Comparison of ENCODE assay signal across 13 cellular contexts in the genomic region with DNA sequence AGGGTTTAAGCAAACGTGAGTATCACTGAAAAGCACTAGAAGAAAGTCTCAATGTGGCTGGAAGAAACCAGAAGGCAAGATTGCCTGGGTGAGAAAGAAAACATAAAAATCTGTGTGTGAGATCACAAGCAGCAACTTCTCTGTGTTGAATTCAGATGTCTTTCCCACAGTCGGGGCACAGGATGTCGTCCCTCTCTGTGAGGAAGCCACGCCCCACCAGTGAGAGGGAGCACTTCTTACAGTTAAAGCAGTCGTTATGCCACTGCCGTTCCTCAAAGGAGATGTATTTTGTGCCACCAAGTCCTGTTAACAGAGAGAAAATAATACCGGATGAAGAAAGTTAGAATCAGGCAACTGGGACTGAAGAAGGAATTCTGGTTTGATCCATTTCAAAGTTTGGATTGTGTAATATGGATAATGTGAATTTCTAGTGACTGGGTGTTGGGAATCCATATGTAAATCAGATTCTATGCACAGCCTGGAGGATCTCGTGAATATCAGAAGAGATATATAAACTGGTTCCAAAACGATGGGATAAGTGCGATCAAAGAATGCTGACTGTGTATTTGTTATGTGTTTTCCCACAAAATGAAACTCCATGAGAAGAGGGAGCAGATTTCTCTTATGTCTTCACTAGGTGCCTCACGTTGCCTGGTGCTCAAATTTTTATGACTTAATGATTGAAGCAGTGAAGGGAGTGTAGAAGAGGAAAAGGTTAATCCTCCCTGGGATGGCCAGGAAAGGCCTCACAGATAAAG. TPM values are rescaled to one million over a fixed set of nuclear protein-coding genes. Genes with fewer than 3 reads are reported as not detected.
DNase-seq lines count a peak whose midpoint lies in the region; ATAC-seq lines count a peak whose summit lies in the region.
"Had no signal": no experiment of that assay in that cellular context is flagged by ENCODE, and none has a peak within 500 bp of the region (broad histone marks: within the 10 kb centered on the region; RNA-seq: fewer than 3 reads in every experiment).

No MANE protein-coding gene starts in this region.

- no peaks in the 10 kb centered on the region for H3K27me3 Mint-ChIP-seq in activated naive CD8-positive, alpha-beta T cell
- no peaks in the 10 kb centered on the region for H3K27me3 Mint-ChIP-seq in activated naive CD8-positive, alpha-beta T cell treated with anti-CD3 and anti-CD28 coated beads for 36 hours
- no peaks in the 10 kb centered on the region for H3K27me3 Mint-ChIP-seq in T-helper 17 cell
- H3K27me3 Mint-ChIP-seq in activated T-helper 2 cell treated with anti-CD3 and anti-CD28 coated beads, Interferon-gamma antibody, Interleukin-2, Interleukin-4, amounts not matched to agents 10 μg/mL and 5 μg/mL and 100 μg/mL, durations not matched to agents 14 hours and 24 hours and 36 hours (ENCODE audit: low read depth) = no peaks in the 10 kb centered on the region
- H3K27me3 Mint-ChIP-seq: progenitor cell of endocrine pancreas had no signal

- no peak for DNase-seq in activated naive CD8-positive, alpha-beta T cell treated with anti-CD3 and anti-CD28 coated beads for 36 hours
- no peak for DNase-seq in T-helper 17 cell
- peak; percentile 21 for DNase-seq in activated T-helper 2 cell treated with anti-CD3 and anti-CD28 coated beads, Interferon-gamma antibody, Interleukin-2, Interleukin-4, amounts not matched to agents 10 μg/mL and 5 μg/mL and 100 μg/mL, durations not matched to agents 14 hours and 24 hours and 36 hours (ENCODE audit: low spot score)
- peak; percentile 30 for DNase-seq in stimulated activated CD4-positive, alpha-beta T cell treated with anti-CD3 and anti-CD28 coated beads, Interleukin-2, amount 100 ng/mL, for 24 hours
- DNase-seq: body of pancreas, dorsolateral prefrontal cortex, NCI-H1694, NCI-H510A had no signal

- no peak overlapping the region for H3K4me3 Mint-ChIP-seq in activated naive CD8-positive, alpha-beta T cell
- no peak overlapping the region for H3K4me3 Mint-ChIP-seq in activated naive CD8-positive, alpha-beta T cell treated with anti-CD3 and anti-CD28 coated beads for 36 hours
- no peak overlapping the region for H3K4me3 Mint-ChIP-seq in T-helper 17 cell
- no peak overlapping the region for H3K4me3 Mint-ChIP-seq in activated T-helper 2 cell treated with anti-CD3 and anti-CD28 coated beads, Interferon-gamma antibody, Interleukin-2, Interleukin-4, amounts not matched to agents 10 μg/mL and 5 μg/mL and 100 μg/mL, durations not matched to agents 14 hours and 24 hours and 36 hours (ENCODE audit: low read depth)

- peaks cover 5% of the 10 kb centered on the region for H3K9me3 Mint-ChIP-seq in activated naive CD8-positive, alpha-beta T cell (ENCODE audit: low read depth)
- H3K9me3 Mint-ChIP-seq in activated naive CD8-positive, alpha-beta T cell treated with anti-CD3 and anti-CD28 coated beads for 36 hours = peaks cover 6% of the 10 kb centered on the region
- peaks cover 9% of the 10 kb centered on the region for H3K9me3 Mint-ChIP-seq in activated T-helper 2 cell treated with anti-CD3 and anti-CD28 coated beads, Interferon-gamma antibody, Interleukin-2, Interleukin-4, amounts not matched to agents 10 μg/mL and 5 μg/mL and 100 μg/mL, durations not matched to agents 14 hours and 24 hours and 36 hours

- H3K4me1 Mint-ChIP-seq in activated naive CD8-positive, alpha-beta T cell (ENCODE audit: low read depth) = peaks cover 34% of the 10 kb centered on the region
- H3K4me1 Mint-ChIP-seq in activated naive CD8-positive, alpha-beta T cell treated with anti-CD3 and anti-CD28 coated beads for 36 hours = peaks cover 15% of the 10 kb centered on the region
- peaks cover 15% of the 10 kb centered on the region for H3K4me1 Mint-ChIP-seq in T-helper 17 cell
- peaks cover 27% of the 10 kb centered on the region for H3K4me1 Mint-ChIP-seq in activated T-helper 2 cell treated with anti-CD3 and anti-CD28 coated beads, Interferon-gamma antibody, Interleukin-2, Interleukin-4, amounts not matched to agents 10 μg/mL and 5 μg/mL and 100 μg/mL, durations not matched to agents 14 hours and 24 hours and 36 hours (ENCODE audit: low read depth)

- ATAC-seq in T-helper 17 cell (peak; percentile 63), GM18498 (IDR thresholded peaks at IDR 0.05; ENCODE audit: unreplicated experiment) (no peak), GM19397 (IDR thresholded peaks at IDR 0.05; ENCODE audit: unreplicated experiment) (no peak), GM18861 (IDR thresholded peaks at IDR 0.05; ENCODE audit: unreplicated experiment) (no peak)
- ATAC-seq: body of pancreas had no signal

- intact Hi-C loops in activated T-helper 2 cell treated with anti-CD3 and anti-CD28 coated beads, Interferon-gamma antibody, Interleukin-2, Interleukin-4, amounts not matched to agents 10 μg/mL and 5 μg/mL and 100 μg/mL, durations not matched to agents 14 hours and 24 hours and 36 hours (cut with micrococcal nuclease) = no loop called here

- H3K9me3 ChIP-seq in T-helper 17 cell (ENCODE audit: control insufficient read depth, low read length, poor library complexity, severe bottlenecking) = no peaks in the 10 kb centered on the region

- H3K27ac Mint-ChIP-seq in activated naive CD8-positive, alpha-beta T cell = peak overlapping the region; percentile 23
- H3K27ac Mint-ChIP-seq in activated naive CD8-positive, alpha-beta T cell treated with anti-CD3 and anti-CD28 coated beads for 36 hours = no peak overlapping the region
- H3K27ac Mint-ChIP-seq in T-helper 17 cell = peak overlapping the region; percentile 83
- no peak overlapping the region for H3K27ac Mint-ChIP-seq in activated T-helper 2 cell treated with anti-CD3 and anti-CD28 coated beads, Interferon-gamma antibody, Interleukin-2, Interleukin-4, amounts not matched to agents 10 μg/mL and 5 μg/mL and 100 μg/mL, durations not matched to agents 14 hours and 24 hours and 36 hours
- H3K27ac Mint-ChIP-seq: progenitor cell of endocrine pancreas had no signal

- peaks cover 20% of the 10 kb centered on the region for H3K36me3 Mint-ChIP-seq in activated naive CD8-positive, alpha-beta T cell
- H3K36me3 Mint-ChIP-seq in activated naive CD8-positive, alpha-beta T cell treated with anti-CD3 and anti-CD28 coated beads for 36 hours = peaks cover 40% of the 10 kb centered on the region
- no peaks in the 10 kb centered on the region for H3K36me3 Mint-ChIP-seq in T-helper 17 cell (ENCODE audit: low read depth)
- H3K36me3 Mint-ChIP-seq in activated T-helper 2 cell treated with anti-CD3 and anti-CD28 coated beads, Interferon-gamma antibody, Interleukin-2, Interleukin-4, amounts not matched to agents 10 μg/mL and 5 μg/mL and 100 μg/mL, durations not matched to agents 14 hours and 24 hours and 36 hours (ENCODE audit: low read depth) = peaks cover 45% of the 10 kb centered on the region

RNA-seq across cellular contexts. Expression of gene C2orf49, which starts 24.0 kb away (rescaled TPM):
- total RNA-seq in activated naive CD8-positive, alpha-beta T cell treated with anti-CD3 and anti-CD28 coated beads for 36 hours = 10 to 100 TPM; 19.0 to 22.4 TPM
- 10 to 100 TPM; 18.1 to 21.5 TPM for total RNA-seq in T-helper 17 cell
- total RNA-seq in activated T-helper 2 cell treated with anti-CD3 and anti-CD28 coated beads, Interferon-gamma antibody, Interleukin-2, Interleukin-4, amounts not matched to agents 10 μg/mL and 5 μg/mL and 100 μg/mL, durations not matched to agents 14 hours and 24 hours and 36 hours = 18.6 and 19.0 TPM in 2 replicates

RNA-seq across cellular contexts. Expression of gene TGFBRAP1, which starts 31.8 kb away (rescaled TPM):
- total RNA-seq in activated naive CD8-positive, alpha-beta T cell treated with anti-CD3 and anti-CD28 coated beads for 36 hours = 10 to 100 TPM; 28.7 to 30.1 TPM
- 10 to 100 TPM; 18.5 to 19.1 TPM for total RNA-seq in T-helper 17 cell
- total RNA-seq in activated T-helper 2 cell treated with anti-CD3 and anti-CD28 coated beads, Interferon-gamma antibody, Interleukin-2, Interleukin-4, amounts not matched to agents 10 μg/mL and 5 μg/mL and 100 μg/mL, durations not matched to agents 14 hours and 24 hours and 36 hours = 23.4 and 24.2 TPM in 2 replicates

RNA-seq across cellular contexts. Expression of gene FHL2, which starts 37.5 kb away (rescaled TPM):
- total RNA-seq in activated naive CD8-positive, alpha-beta T cell treated with anti-CD3 and anti-CD28 coated beads for 36 hours = 1 to 10 TPM; 4.7 to 5.1 TPM
- 1 to 10 TPM in 1 of 2 donors, under 1 TPM in 1; 0.65 to 8.9 TPM for total RNA-seq in T-helper 17 cell
- total RNA-seq in activated T-helper 2 cell treated with anti-CD3 and anti-CD28 coated beads, Interferon-gamma antibody, Interleukin-2, Interleukin-4, amounts not matched to agents 10 μg/mL and 5 μg/mL and 100 μg/mL, durations not matched to agents 14 hours and 24 hours and 36 hours = 5.3 and 5.6 TPM in 2 replicates

Comparison
In these comparisons a context has a peak if more than half of its experiments do, and no peak if none do; other contexts are left out.
1. H3K27ac Mint-ChIP-seq: peak in activated naive CD8-positive, alpha-beta T cell (single experiment) and T-helper 17 cell (single experiment); none in activated naive CD8-positive, alpha-beta T cell treated with anti-CD3 and anti-CD28 coated beads for 36 hours (single experiment) and activated T-helper 2 cell treated with anti-CD3 and anti-CD28 coated beads, Interferon-gamma antibody, Interleukin-2, Interleukin-4, amounts not matched to agents 10 μg/mL and 5 μg/mL and 100 μg/mL, durations not matched to agents 14 hours and 24 hours and 36 hours (single experiment).
2. DNase-seq: peak in activated T-helper 2 cell treated with anti-CD3 and anti-CD28 coated beads, Interferon-gamma antibody, Interleukin-2, Interleukin-4, amounts not matched to agents 10 μg/mL and 5 μg/mL and 100 μg/mL, durations not matched to agents 14 hours and 24 hours and 36 hours (single experiment) and stimulated activated CD4-positive, alpha-beta T cell treated with anti-CD3 and anti-CD28 coated beads, Interleukin-2, amount 100 ng/mL, for 24 hours (2 of 2); none in activated naive CD8-positive, alpha-beta T cell treated with anti-CD3 and anti-CD28 coated beads for 36 hours (single experiment) and T-helper 17 cell (0 of 3).